In the genomic region with DNA sequence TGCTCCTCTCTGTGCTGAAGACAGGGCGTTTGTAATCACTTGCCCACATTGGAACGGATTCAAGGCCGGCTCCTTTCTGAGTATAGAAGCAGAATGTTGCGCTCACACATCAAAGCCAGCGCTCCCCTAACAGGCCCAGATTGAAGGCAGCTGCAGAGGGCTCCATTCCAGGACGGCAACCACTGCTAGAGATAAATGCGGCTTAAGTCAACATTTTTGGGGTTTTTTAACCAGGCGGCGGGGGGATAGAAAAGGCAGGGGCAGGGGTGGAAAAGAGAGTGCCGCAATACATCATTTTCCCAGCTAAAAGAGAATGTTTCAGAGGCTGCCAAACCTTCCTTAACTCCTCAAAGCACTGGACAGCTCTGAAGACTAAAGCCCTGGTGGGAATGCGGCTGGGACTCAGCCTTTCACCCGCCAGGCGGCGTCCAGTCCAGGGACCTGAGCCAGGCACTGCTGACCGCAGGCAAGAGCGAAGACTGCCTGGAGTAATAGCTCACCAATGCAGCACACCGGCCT, we compare ENCODE assay signal across 13 cellular contexts.
DNase-seq lines count a peak whose midpoint lies in the region; ATAC-seq and TF ChIP-seq lines count a peak whose summit lies in the region.
"Had no signal": no experiment of that assay in that cellular context is flagged by ENCODE, and none has a peak within 500 bp of the region (broad histone marks: within the 10 kb centered on the region; RNA-seq: fewer than 3 reads in every experiment).

No MANE protein-coding gene starts in this region.

- TF ChIP-seq POLR2A in esophagus squamous epithelium (IDR thresholded peaks at IDR 0.05), result no peak

- peak; percentile 54; the same call in 1 of the 2 replicates for TF ChIP-seq CTCF in HFFc6 (IDR thresholded peaks at IDR 0.05)
- TF ChIP-seq CTCF in esophagus squamous epithelium (IDR thresholded peaks at IDR 0.05), result peak in 5 of 6 experiments; percentile 18 to 40 (median 21)

- peaks cover 12% of the 10 kb centered on the region; the same call in 1 of the 2 replicates for H3K4me1 Mint-ChIP-seq in HFFc6 (ENCODE audit: low read depth)
- H3K4me1 Mint-ChIP-seq in activated T-cell treated with anti-CD3 and anti-CD28 coated beads, Interleukin-2, amount 50 U/mL, for 4 hours (ENCODE audit: low read depth), result no peaks in the 10 kb centered on the region
- H3K4me1 Mint-ChIP-seq: stimulated activated naive CD8-positive, alpha-beta T cell treated with anti-CD3 and anti-CD28 coated beads, Interleukin-15, amount 100 ng/mL, for 72 hours had no signal

- ATAC-seq in left lobe of liver (peak; percentile 38), GM21447 (IDR thresholded peaks at IDR 0.05; ENCODE audit: unreplicated experiment) (no peak)
- no peak for ATAC-seq in stimulated activated naive CD8-positive, alpha-beta T cell treated with anti-CD3 and anti-CD28 coated beads, Interleukin-15, Interleukin-2, amounts not matched to agents 100 U/mL and 50 U/mL, for 24 hours
- no peak for ATAC-seq in activated T-cell treated with anti-CD3 and anti-CD28 coated beads, Interleukin-2, amount 50 U/mL, for 4 hours
- ATAC-seq: stimulated activated naive CD8-positive, alpha-beta T cell treated with anti-CD3 and anti-CD28 coated beads, Interleukin-15, amount 100 ng/mL, for 72 hours had no signal

- H3K4me1 ChIP-seq in esophagus squamous epithelium (peaks cover 0 to 9% (median 3%) of the 10 kb centered on the region in 3 donors), subcutaneous abdominal adipose tissue (ENCODE audit: control insufficient read depth in 5 of 5, insufficient read depth in 5 of 5, low read length in 5 of 5) (peaks cover 0 to 19% (median 11%) of the 10 kb centered on the region in 5 donors)

- H3K36me3 Mint-ChIP-seq in HFFc6 (ENCODE audit: low read depth), result peaks cover 47% of the 10 kb centered on the region
- H3K36me3 Mint-ChIP-seq in activated T-cell treated with anti-CD3 and anti-CD28 coated beads, Interleukin-2, amount 50 U/mL, for 4 hours (ENCODE audit: insufficient read depth), result no peaks in the 10 kb centered on the region

- peak; percentile 47 for DNase-seq in HFFc6
- no peak for DNase-seq in esophagus squamous epithelium (lab: John Stamatoyannopoulos, UW)
- DNase-seq in left lobe of liver (ENCODE audit: low spot score), result no peak
- DNase-seq in stimulated activated naive CD8-positive, alpha-beta T cell treated with anti-CD3 and anti-CD28 coated beads, Interleukin-15, Interleukin-2, amounts not matched to agents 100 U/mL and 50 U/mL, for 24 hours, result no peak
- no peak for DNase-seq in T-helper 9 cell
- DNase-seq in activated T-cell treated with anti-CD3 and anti-CD28 coated beads, Interleukin-2, amount 50 U/mL, for 4 hours, result no peak
- DNase-seq: amniotic stem cell; foreskin melanocyte; H7; NCI-H1048; stimulated activated naive CD8-positive, alpha-beta T cell treated with anti-CD3 and anti-CD28 coated beads, Interleukin-15, amount 100 ng/mL, for 72 hours had no signal

- 69 to 77% methylated on average over 10 to 16 of the region's 17 CpGs for WGBS in esophagus squamous epithelium, 2 donors

- H3K4me3 ChIP-seq in esophagus squamous epithelium, result no peak overlapping the region
- H3K4me3 ChIP-seq in subcutaneous abdominal adipose tissue (ENCODE audit: low read depth in 1 of 5, low read length in 5 of 5), result no peak overlapping the region

- no peak overlapping the region for H3K27ac Mint-ChIP-seq in HFFc6
- H3K27ac Mint-ChIP-seq: stimulated activated naive CD8-positive, alpha-beta T cell treated with anti-CD3 and anti-CD28 coated beads, Interleukin-15, amount 100 ng/mL, for 72 hours had no signal

- peaks cover 3% of the 10 kb centered on the region for H3K27me3 Mint-ChIP-seq in HFFc6 (ENCODE audit: insufficient read depth)
- peaks cover 3% of the 10 kb centered on the region for H3K27me3 Mint-ChIP-seq in activated T-cell treated with anti-CD3 and anti-CD28 coated beads, Interleukin-2, amount 50 U/mL, for 4 hours (ENCODE audit: low read depth)

- intact Hi-C loops in esophagus squamous epithelium (cut with DNase I), result no loop called here

- H3K27me3 ChIP-seq in esophagus squamous epithelium (peaks cover 0 to 8% (median 0%) of the 10 kb centered on the region in 4 donors), subcutaneous abdominal adipose tissue (ENCODE audit: control insufficient read depth in 5 of 5, insufficient read depth in 4 of 5, low read length in 5 of 5) (no peaks in the 10 kb centered on the region)

- no peak overlapping the region for H3K9ac ChIP-seq in subcutaneous abdominal adipose tissue (ENCODE audit: low read length in 5 of 5)

- H3K27ac ChIP-seq in esophagus squamous epithelium, result no peak overlapping the region
- H3K27ac ChIP-seq in subcutaneous abdominal adipose tissue (ENCODE audit: low read depth, low read length), result peak overlapping the region; percentile 43

- H3K9me3 Mint-ChIP-seq in HFFc6, result no peaks in the 10 kb centered on the region
- no peaks in the 10 kb centered on the region for H3K9me3 Mint-ChIP-seq in activated T-cell treated with anti-CD3 and anti-CD28 coated beads, Interleukin-2, amount 50 U/mL, for 4 hours
- H3K9me3 Mint-ChIP-seq: stimulated activated naive CD8-positive, alpha-beta T cell treated with anti-CD3 and anti-CD28 coated beads, Interleukin-15, amount 100 ng/mL, for 72 hours had no signal

- H3K36me3 ChIP-seq in esophagus squamous epithelium, result peaks cover 0 to 43% (median 0%) of the 10 kb centered on the region in 3 donors
- H3K36me3 ChIP-seq in subcutaneous abdominal adipose tissue (ENCODE audit: control insufficient read depth in 5 of 5, insufficient read depth in 5 of 5, low read length in 5 of 5), result peaks cover 9 to 89% (median 71%) of the 10 kb centered on the region in 5 donors

- H3K9me3 ChIP-seq in esophagus squamous epithelium, result no peaks in the 10 kb centered on the region
- peaks cover 0 to 4% (median 0%) of the 10 kb centered on the region in 5 donors for H3K9me3 ChIP-seq in subcutaneous abdominal adipose tissue (ENCODE audit: control insufficient read depth in 5 of 5, low read length in 5 of 5)

- H3K4me3 Mint-ChIP-seq in HFFc6, result no peak overlapping the region
- no peak overlapping the region for H3K4me3 Mint-ChIP-seq in activated T-cell treated with anti-CD3 and anti-CD28 coated beads, Interleukin-2, amount 50 U/mL, for 4 hours
- H3K4me3 Mint-ChIP-seq: stimulated activated naive CD8-positive, alpha-beta T cell treated with anti-CD3 and anti-CD28 coated beads, Interleukin-15, amount 100 ng/mL, for 72 hours had no signal
